In the genomic region with DNA sequence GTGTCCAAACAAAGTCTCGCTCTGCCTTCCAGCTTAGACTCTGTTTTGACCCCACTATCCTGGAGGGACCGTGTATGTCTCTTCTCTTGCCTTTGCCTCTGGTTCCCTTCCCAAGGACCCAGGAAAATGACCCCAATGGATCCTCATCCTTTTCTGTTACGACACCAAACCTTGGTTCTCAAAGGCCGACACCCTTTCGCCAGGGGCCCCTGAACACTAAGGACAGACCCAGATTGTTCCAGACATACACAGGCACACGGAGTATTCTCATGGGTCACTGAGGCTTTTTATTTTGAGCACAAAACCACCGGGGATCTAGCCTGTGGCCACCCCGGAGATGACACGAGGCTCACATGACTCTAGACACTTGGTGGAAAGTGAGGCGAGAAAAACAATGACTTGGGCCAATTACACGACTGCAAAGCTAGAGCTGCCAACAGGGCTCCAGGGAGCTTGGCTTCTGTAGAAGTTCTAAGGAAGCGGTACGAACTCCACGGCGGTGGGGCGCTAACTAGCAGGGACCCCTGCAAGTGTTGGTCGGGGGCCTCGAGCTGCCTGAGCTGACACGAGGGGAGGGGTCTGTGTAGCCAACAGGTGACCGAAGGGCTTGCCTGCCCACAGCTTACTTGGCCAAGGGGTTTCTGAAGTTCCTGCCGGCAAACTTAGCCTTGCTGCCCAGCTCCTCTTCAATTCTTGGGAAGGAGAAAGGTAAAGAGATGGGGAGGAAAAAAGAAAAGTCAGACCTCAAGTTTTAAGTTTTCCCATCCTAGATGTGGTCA, we compare ENCODE assay signal across 16 cellular contexts. TPM values are rescaled to one million over a fixed set of nuclear protein-coding genes. Genes with fewer than 3 reads are reported as not detected.
DNase-seq lines count a peak whose midpoint lies in the region; ATAC-seq, FAIRE-seq and TF ChIP-seq lines count a peak whose summit lies in the region.
"Had no signal": no experiment of that assay in that cellular context is flagged by ENCODE, and none has a peak within 500 bp of the region (broad histone marks: within the 10 kb centered on the region; RNA-seq: fewer than 3 reads in every experiment).

No MANE protein-coding gene starts in this region.

- peak overlapping the region; percentile 72 for H3K27ac Mint-ChIP-seq in activated T-helper 1 cell treated with anti-CD3 and anti-CD28 coated beads, Interleukin-12 subunit alpha, Interleukin-12 subunit beta, Interleukin-2, Interleukin-4 antibody, amounts not matched to agents 30 ng/mL and 10 ng/mL and 1 ng/mL, durations not matched to agents 14 hours and 24 hours and 36 hours

- H3K36me3 ChIP-seq in BLaER1 (peaks cover 90% of the 10 kb centered on the region), mesodermal cell (ENCODE audit: control insufficient read depth, insufficient read depth, low read length) (peaks cover 79% of the 10 kb centered on the region), ovary (no peaks in the 10 kb centered on the region), H7 (replicated peaks; ENCODE audit: control insufficient read depth, insufficient read depth, low read length) (peaks cover 64% of the 10 kb centered on the region)

- peak overlapping the region; percentile 45 for H3K4me3 Mint-ChIP-seq in activated T-helper 1 cell treated with anti-CD3 and anti-CD28 coated beads, Interleukin-12 subunit alpha, Interleukin-12 subunit beta, Interleukin-2, Interleukin-4 antibody, amounts not matched to agents 30 ng/mL and 10 ng/mL and 1 ng/mL, durations not matched to agents 14 hours and 24 hours and 36 hours

- DNase-seq in GM12892 (ENCODE audit: insufficient read length) = no peak
- no peak for DNase-seq in activated T-helper 1 cell treated with anti-CD3 and anti-CD28 coated beads, Interleukin-12 subunit alpha, Interleukin-12 subunit beta, Interleukin-2, Interleukin-4 antibody, amounts not matched to agents 30 ng/mL and 10 ng/mL and 1 ng/mL, durations not matched to agents 14 hours and 24 hours and 36 hours (ENCODE audit: low spot score)
- no peak for DNase-seq in ovary
- DNase-seq in H7 = no peak
- DNase-seq: HCEC 1CT; NCI-H524 treated with DMSO at 0.1 percent for 48 hours; SHP77; stimulated activated CD4-positive, alpha-beta T cell treated with anti-CD3 and anti-CD28 coated beads, Interleukin-4, amount 100 ng/mL, for 24 hours; stimulated activated naive CD4-positive, alpha-beta T cell had no signal

- FAIRE-seq in GM12892 (lab: Jason Lieb, UNC) = no peak
- FAIRE-seq: islet of Langerhans, TTC549 had no signal

- peak overlapping the region; percentile 58; the same call in 1 of the 2 replicates for H3K9ac ChIP-seq in BLaER1

- peaks cover 92% of the 10 kb centered on the region for H4K20me1 ChIP-seq in BLaER1

- peaks cover 42% of the 10 kb centered on the region for H3K4me1 Mint-ChIP-seq in activated T-helper 1 cell treated with anti-CD3 and anti-CD28 coated beads, Interleukin-12 subunit alpha, Interleukin-12 subunit beta, Interleukin-2, Interleukin-4 antibody, amounts not matched to agents 30 ng/mL and 10 ng/mL and 1 ng/mL, durations not matched to agents 14 hours and 24 hours and 36 hours (ENCODE audit: low read depth)

- peaks cover 96% of the 10 kb centered on the region for H3K4me1 ChIP-seq in BLaER1
- H3K4me1 ChIP-seq in mesodermal cell (ENCODE audit: control insufficient read depth, insufficient read depth, low read length, poor library complexity, severe bottlenecking) = peaks cover 55% of the 10 kb centered on the region
- H3K4me1 ChIP-seq in ovary (ENCODE audit: insufficient read depth) = no peaks in the 10 kb centered on the region

- no peak for TF ChIP-seq CTCF in ovary (IDR thresholded peaks at IDR 0.05)

- H3K9me3 Mint-ChIP-seq in activated T-helper 1 cell treated with anti-CD3 and anti-CD28 coated beads, Interleukin-12 subunit alpha, Interleukin-12 subunit beta, Interleukin-2, Interleukin-4 antibody, amounts not matched to agents 30 ng/mL and 10 ng/mL and 1 ng/mL, durations not matched to agents 14 hours and 24 hours and 36 hours = no peaks in the 10 kb centered on the region

- 0 out of 2 replicates have a peak, but pooled peaks have one; percentile 19 for TF ChIP-seq POLR2A in GM12892 (IDR thresholded peaks at IDR 0.05; ENCODE audit: low read depth, low read length)
- no peak for TF ChIP-seq POLR2A in ovary (IDR thresholded peaks at IDR 0.05)

- H3K27me3 ChIP-seq in BLaER1 (no peaks in the 10 kb centered on the region), ovary (no peaks in the 10 kb centered on the region), H7 (ENCODE audit: control insufficient read depth, insufficient read depth, low read length) (no peaks in the 10 kb centered on the region)
- H3K27me3 ChIP-seq: gastroesophageal sphincter had no signal

- intact Hi-C loops in activated T-helper 1 cell treated with anti-CD3 and anti-CD28 coated beads, Interleukin-12 subunit alpha, Interleukin-12 subunit beta, Interleukin-2, Interleukin-4 antibody, amounts not matched to agents 30 ng/mL and 10 ng/mL and 1 ng/mL, durations not matched to agents 14 hours and 24 hours and 36 hours (cut with micrococcal nuclease) = loop anchor here (5.0 kb wide), 1 partner anchor 41 kb away; no protein-coding TSS in a partner anchor
- intact Hi-C loops in ovary (cut with DNase I) = loop anchor here in 1 of 4 donors (5.0 kb wide), 1 partner anchor 126 kb away; no protein-coding TSS in a partner anchor

- no peak for TF ChIP-seq EP300 in ovary (IDR thresholded peaks at IDR 0.05)

- H3K4me3 ChIP-seq in BLaER1 (no peak overlapping the region), mesodermal cell (ENCODE audit: extremely low read depth, insufficient read depth, low read length, poor library complexity, severe bottlenecking) (no peak overlapping the region), ovary (no peak overlapping the region), H7 (ENCODE audit: insufficient read depth, low read depth, low read length) (no peak overlapping the region)
- H3K4me3 ChIP-seq: gastroesophageal sphincter had no signal

- peaks cover 76% of the 10 kb centered on the region for H3K36me3 Mint-ChIP-seq in activated T-helper 1 cell treated with anti-CD3 and anti-CD28 coated beads, Interleukin-12 subunit alpha, Interleukin-12 subunit beta, Interleukin-2, Interleukin-4 antibody, amounts not matched to agents 30 ng/mL and 10 ng/mL and 1 ng/mL, durations not matched to agents 14 hours and 24 hours and 36 hours (ENCODE audit: low read depth)

- peak overlapping the region; percentile 87 for H3K4me2 ChIP-seq in BLaER1

- no peaks in the 10 kb centered on the region for H3K27me3 Mint-ChIP-seq in activated T-helper 1 cell treated with anti-CD3 and anti-CD28 coated beads, Interleukin-12 subunit alpha, Interleukin-12 subunit beta, Interleukin-2, Interleukin-4 antibody, amounts not matched to agents 30 ng/mL and 10 ng/mL and 1 ng/mL, durations not matched to agents 14 hours and 24 hours and 36 hours (ENCODE audit: insufficient read depth)

- 91 to 96% methylated on average over 18 to 21 of the region's 21 CpGs for WGBS in mesodermal cell (ENCODE audit: insufficient coverage in 2 of 2), 2 experiments
- 80 to 82% (median 81%) methylated on average over 21 of the region's 21 CpGs for WGBS in ovary, 3 donors

- peak overlapping the region; percentile 64 for H3K27ac ChIP-seq in BLaER1
- H3K27ac ChIP-seq in mesodermal cell (ENCODE audit: low read depth, low read length, severe bottlenecking) = peak overlapping the region; percentile 53
- no peak overlapping the region for H3K27ac ChIP-seq in ovary
- H3K27ac ChIP-seq: C4-2B had no signal

- no peak for ATAC-seq in HG03108 (IDR thresholded peaks at IDR 0.05; ENCODE audit: unreplicated experiment)
- ATAC-seq: gastroesophageal sphincter had no signal

- no peaks in the 10 kb centered on the region for H3K9me3 ChIP-seq in BLaER1
- H3K9me3 ChIP-seq in mesodermal cell (ENCODE audit: control insufficient read depth, low read length) = no peaks in the 10 kb centered on the region
- H3K9me3 ChIP-seq in ovary = no peaks in the 10 kb centered on the region
- H3K9me3 ChIP-seq: gastroesophageal sphincter had no signal

RNA-seq across cellular contexts. Expression of a gene that starts 17.6 kb away (rescaled TPM):
- polyA plus RNA-seq in GM12892 (2012; ENCODE audit: missing spikeins) = 2,713 TPM
- 3,370 and 3,388 TPM in 2 replicates for total RNA-seq in activated T-helper 1 cell treated with anti-CD3 and anti-CD28 coated beads, Interleukin-12 subunit alpha, Interleukin-12 subunit beta, Interleukin-2, Interleukin-4 antibody, amounts not matched to agents 30 ng/mL and 10 ng/mL and 1 ng/mL, durations not matched to agents 14 hours and 24 hours and 36 hours
- polyA plus RNA-seq in mesodermal cell (2013, experiment 1 of 2) = 1,433 TPM
- polyA plus RNA-seq in mesodermal cell (2013, experiment 2 of 2) = 1,329 TPM
- 100 to 1,000 TPM; 158 to 569 (median 404) TPM for total RNA-seq in ovary
- 100 to 1,000 TPM; 215 to 481 TPM for polyA plus RNA-seq in ovary
- 4,341 and 4,764 TPM in 2 replicates for total RNA-seq in H7 (2014; rRNA removed; shearing (Covaris generic))

RNA-seq across cellular contexts. Expression of a gene that starts 43.5 kb away (rescaled TPM):
- polyA plus RNA-seq in GM12892 (2012; ENCODE audit: missing spikeins) = 17.9 TPM
- 82.0 and 90.9 TPM in 2 replicates for total RNA-seq in activated T-helper 1 cell treated with anti-CD3 and anti-CD28 coated beads, Interleukin-12 subunit alpha, Interleukin-12 subunit beta, Interleukin-2, Interleukin-4 antibody, amounts not matched to agents 30 ng/mL and 10 ng/mL and 1 ng/mL, durations not matched to agents 14 hours and 24 hours and 36 hours
- polyA plus RNA-seq in mesodermal cell (2013, experiment 1 of 2) = 92.8 TPM
- polyA plus RNA-seq in mesodermal cell (2013, experiment 2 of 2) = 89.3 TPM
- total RNA-seq in ovary = 100 to 1,000 TPM in 5 of 7 donors, 10 to 100 TPM in 2; 62.8 to 119 (median 115) TPM
- polyA plus RNA-seq in ovary = 10 to 100 TPM; 36.7 to 69.3 TPM
- 75.8 and 98.8 TPM in 2 replicates for total RNA-seq in H7 (2014; rRNA removed; shearing (Covaris generic))

Comparison
In these comparisons a context has a peak if more than half of its experiments do, and no peak if none do; other contexts are left out.
1. H3K27ac ChIP-seq: peak in BLaER1 (single experiment) and mesodermal cell (single experiment); none in ovary (0 of 2).